Comparison of ENCODE assay signal across 12 cellular contexts in the genomic region with DNA sequence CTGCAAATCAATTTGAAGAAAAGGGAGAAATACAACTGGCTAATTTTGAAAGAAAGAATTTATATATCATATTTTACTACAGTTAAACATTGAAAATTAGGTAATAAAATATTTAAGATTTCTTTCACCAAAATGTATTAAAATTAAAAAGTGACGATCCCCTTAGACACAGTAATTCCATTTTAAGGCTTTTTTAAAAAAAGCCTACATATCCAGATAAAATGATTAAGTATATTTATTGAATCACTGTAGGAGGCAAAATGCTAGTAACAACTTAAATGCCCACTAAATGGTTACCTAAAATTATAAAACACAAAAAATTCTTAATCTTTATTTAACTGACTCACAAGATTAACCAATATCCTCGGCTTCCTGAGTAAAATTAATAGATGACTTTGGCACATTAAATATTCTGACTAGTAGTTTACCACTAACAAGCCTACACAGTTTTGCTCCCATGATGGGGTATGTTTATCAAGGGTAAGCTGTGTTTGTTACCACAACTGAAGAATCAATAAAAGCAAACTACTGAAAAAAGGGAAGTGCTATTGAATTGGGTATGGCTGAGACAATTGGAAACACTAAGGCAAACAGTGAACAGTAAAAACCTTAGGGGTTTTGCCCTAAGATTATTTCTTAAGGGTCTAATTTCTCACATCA. TPM values are rescaled to one million over a fixed set of nuclear protein-coding genes. Genes with fewer than 3 reads are reported as not detected.
DNase-seq lines count a peak whose midpoint lies in the region; ATAC-seq and TF ChIP-seq lines count a peak whose summit lies in the region.
"Had no signal": no experiment of that assay in that cellular context is flagged by ENCODE, and none has a peak within 500 bp of the region (broad histone marks: within the 10 kb centered on the region; RNA-seq: fewer than 3 reads in every experiment).

No MANE protein-coding gene starts in this region.

- no peaks in the 10 kb centered on the region for H3K9me3 Mint-ChIP-seq in activated T-cell treated with anti-CD3 and anti-CD28 coated beads, Interleukin-2, amount 50 U/mL, for 72 hours
- H3K9me3 Mint-ChIP-seq in endodermal cell, result peaks cover 2% of the 10 kb centered on the region

- H3K9ac ChIP-seq in endodermal cell (ENCODE audit: extremely low read depth, low read length, poor library complexity, severe bottlenecking), result no peak overlapping the region

- no peak for TF ChIP-seq EP300 in tibial nerve (IDR thresholded peaks at IDR 0.05)

- H3K27ac Mint-ChIP-seq in activated T-cell treated with anti-CD3 and anti-CD28 coated beads, Interleukin-2, amount 50 U/mL, for 72 hours, result peak overlapping the region; percentile 95
- H3K27ac Mint-ChIP-seq in endodermal cell, result peak overlapping the region; percentile 59

- no peaks in the 10 kb centered on the region for H3K27me3 ChIP-seq in endodermal cell (ENCODE audit: control insufficient read depth, insufficient read depth, low read length, poor library complexity, severe bottlenecking)
- no peaks in the 10 kb centered on the region for H3K27me3 ChIP-seq in tibial nerve

- WGBS in endodermal cell (ENCODE audit: insufficient coverage in 1 of 2, insufficient read length in 1 of 2), 2 experiments, result no CpG with 5 or more reads among the region's 2 CpGs
- 50 to 52% methylated on average over 2 of the region's 2 CpGs for WGBS in tibial nerve, 2 donors

- no peak for TF ChIP-seq POLR2A in tibial nerve (IDR thresholded peaks at IDR 0.05)

- no peak overlapping the region for H3K4me3 Mint-ChIP-seq in activated T-cell treated with anti-CD3 and anti-CD28 coated beads, Interleukin-2, amount 50 U/mL, for 72 hours
- H3K4me3 Mint-ChIP-seq in endodermal cell, result no peak overlapping the region

- H3K4me3 ChIP-seq in endodermal cell (ENCODE audit: low read length), result no peak overlapping the region
- H3K4me3 ChIP-seq in tibial nerve, result no peak overlapping the region
- H3K4me3 ChIP-seq: skin epidermis had no signal

- peaks cover 4% of the 10 kb centered on the region for H3K36me3 ChIP-seq in endodermal cell (ENCODE audit: control insufficient read depth, insufficient read depth, low read length)
- peaks cover 0 to 8% (median 0%) of the 10 kb centered on the region in 3 donors for H3K36me3 ChIP-seq in tibial nerve

- no peak for ATAC-seq in activated T-cell treated with anti-CD3 and anti-CD28 coated beads, Interleukin-2, amount 50 U/mL, for 72 hours (replicated peaks in 1 of 2)
- ATAC-seq in GM21717 (IDR thresholded peaks at IDR 0.05; ENCODE audit: unreplicated experiment), result no peak

- no peak for TF ChIP-seq CTCF in endodermal cell (conservative IDR thresholded peaks at IDR 0.05)
- TF ChIP-seq CTCF in tibial nerve (IDR thresholded peaks at IDR 0.05), result no peak

- H3K9me3 ChIP-seq in endodermal cell (ENCODE audit: control insufficient read depth, low read length), result no peaks in the 10 kb centered on the region
- H3K9me3 ChIP-seq in tibial nerve, result no peaks in the 10 kb centered on the region

- no peak for DNase-seq in activated T-cell treated with anti-CD3 and anti-CD28 coated beads, Interleukin-2, amount 50 U/mL, for 72 hours
- no peak for DNase-seq in activated T-cell treated with anti-CD3 and anti-CD28 coated beads, Interleukin-2, amount 50 U/mL, for 1 hour
- DNase-seq in NOMO-1 treated with DMSO at 0.1 percent for 48 hours (lab: John Stamatoyannopoulos, UW; ENCODE audit: unreplicated experiment) (peak; percentile 59), endodermal cell (no peak), tibial nerve (ENCODE audit: low spot score in 2 of 2) (no peak), RKO (ENCODE audit: low spot score) (no peak), cerebellar cortex (ENCODE audit: low spot score) (no peak)
- DNase-seq: activated CD4-positive, alpha-beta T cell treated with anti-CD3 and anti-CD28 coated beads for 48 hours; midbrain; NCI-H1105 had no signal

- no peak overlapping the region for H3K27ac ChIP-seq in endodermal cell (ENCODE audit: low read depth, low read length)
- H3K27ac ChIP-seq in tibial nerve, result peak overlapping the region; percentile 32 to 86 (median 62)

- H3K36me3 Mint-ChIP-seq in activated T-cell treated with anti-CD3 and anti-CD28 coated beads, Interleukin-2, amount 50 U/mL, for 72 hours (ENCODE audit: insufficient read depth in 2 of 2), result peaks cover 4 to 23% of the 10 kb centered on the region in 2 donors
- H3K36me3 Mint-ChIP-seq in endodermal cell (ENCODE audit: low read depth), result peaks cover 7% of the 10 kb centered on the region

- H3K4me1 ChIP-seq in endodermal cell (ENCODE audit: control insufficient read depth, insufficient read depth, low read length), result no peaks in the 10 kb centered on the region
- peaks cover 0 to 31% (median 15%) of the 10 kb centered on the region in 4 donors for H3K4me1 ChIP-seq in tibial nerve

- H3K27me3 Mint-ChIP-seq in activated T-cell treated with anti-CD3 and anti-CD28 coated beads, Interleukin-2, amount 50 U/mL, for 72 hours (ENCODE audit: low read depth), result no peaks in the 10 kb centered on the region
- H3K27me3 Mint-ChIP-seq in endodermal cell (ENCODE audit: insufficient read depth), result no peaks in the 10 kb centered on the region

- H3K4me1 Mint-ChIP-seq in activated T-cell treated with anti-CD3 and anti-CD28 coated beads, Interleukin-2, amount 50 U/mL, for 72 hours (ENCODE audit: low read depth), result peaks cover 67% of the 10 kb centered on the region
- no peaks in the 10 kb centered on the region for H3K4me1 Mint-ChIP-seq in endodermal cell

RNA-seq across cellular contexts. Expression of a gene that starts 28.4 kb away (rescaled TPM):
- 10 to 100 TPM; 45.3 to 46.1 TPM for total RNA-seq in activated T-cell treated with anti-CD3 and anti-CD28 coated beads, Interleukin-2, amount 50 U/mL, for 72 hours
- 10 to 100 TPM; 33.4 to 37.1 TPM for total RNA-seq in endodermal cell
- polyA plus RNA-seq in endodermal cell (2013, experiment 1 of 2), result 24.5 TPM
- polyA plus RNA-seq in endodermal cell (2013, experiment 2 of 2), result 18.5 TPM
- total RNA-seq in tibial nerve, result 10 to 100 TPM; 78.3 to 93.6 (median 81.0) TPM
